In the genomic region with DNA sequence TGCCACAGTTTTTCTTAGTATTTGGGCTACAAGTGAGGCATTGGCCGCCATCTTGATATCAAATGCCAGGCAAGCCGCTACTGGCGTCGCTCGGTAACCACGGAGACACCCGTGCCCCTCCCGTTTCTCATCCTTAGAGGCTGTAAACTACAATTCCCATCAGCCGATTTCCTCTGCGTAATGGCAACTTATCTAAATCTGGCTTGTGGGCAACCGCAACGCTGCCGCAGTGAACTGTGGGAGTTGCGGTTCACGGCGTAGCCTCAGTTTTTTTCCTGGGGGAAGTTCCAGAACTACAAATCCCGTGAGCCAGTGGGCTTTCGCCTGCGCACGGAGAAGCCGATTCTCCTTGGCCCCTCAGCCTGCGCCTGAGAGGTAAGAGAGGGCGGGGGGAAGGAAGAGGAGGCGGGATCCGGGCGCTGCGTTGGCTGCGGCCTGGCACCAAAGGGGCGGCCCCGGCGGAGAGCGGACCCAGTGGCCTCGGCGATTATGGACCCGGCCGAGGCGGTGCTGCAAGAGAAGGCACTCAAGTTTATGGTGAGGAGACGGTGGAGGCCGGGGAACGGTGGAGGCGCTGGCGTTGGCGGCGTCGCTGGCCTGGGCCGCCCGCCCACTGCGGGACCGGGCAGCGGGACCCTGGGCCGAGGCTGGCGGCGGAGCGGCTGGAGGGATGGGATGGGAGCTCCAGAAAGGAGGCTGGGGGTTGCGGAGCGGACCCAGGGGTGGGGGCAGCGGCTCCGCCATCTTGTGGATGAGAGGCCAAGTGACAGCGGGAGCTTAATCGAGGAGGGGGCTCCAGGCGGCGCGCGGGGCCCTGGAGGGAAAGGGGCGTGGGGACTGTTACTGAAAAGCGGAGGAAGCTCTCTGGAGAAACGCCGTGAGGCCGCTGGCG, we compare ENCODE assay signal across 8 cellular contexts. TPM values are rescaled to one million over a fixed set of nuclear protein-coding genes. Genes with fewer than 3 reads are reported as not detected.
DNase-seq lines count a peak whose midpoint lies in the region; ATAC-seq and TF ChIP-seq lines count a peak whose summit lies in the region.

Gene BTRC, plus strand, starts transcription at position 474 of the 892 bp plus-strand sequence. Its CDS starts 16 bp downstream, at position 490.

- H3K4me3 Mint-ChIP-seq in activated T-cell treated with anti-CD3 and anti-CD28 coated beads, Interleukin-2, amount 50 U/mL, for 24 hours = peak within 1 kb of the TSS; percentile 91

- H3K27me3 Mint-ChIP-seq in activated T-cell treated with anti-CD3 and anti-CD28 coated beads, Interleukin-2, amount 50 U/mL, for 24 hours = peaks cover 12% of the 10 kb centered on the region

- H3K27ac Mint-ChIP-seq in activated T-cell treated with anti-CD3 and anti-CD28 coated beads, Interleukin-2, amount 50 U/mL, for 24 hours = peak within 1 kb of the TSS; percentile 98

- TF ChIP-seq CTCF in epithelial cell of proximal tubule (conservative IDR thresholded peaks at IDR 0.05; ENCODE audit: low read depth, low read length) = no peak

- peak; percentile 89 for ATAC-seq in GM21717 (IDR thresholded peaks at IDR 0.05; ENCODE audit: unreplicated experiment)

- peaks cover 24% of the 10 kb centered on the region for H3K36me3 Mint-ChIP-seq in activated T-cell treated with anti-CD3 and anti-CD28 coated beads, Interleukin-2, amount 50 U/mL, for 24 hours (ENCODE audit: low read depth)

- peak within 1 kb of the TSS; percentile 85 for H3K4me3 ChIP-seq in epithelial cell of proximal tubule (ENCODE audit: low read depth, low read length)

- peaks cover 31% of the 10 kb centered on the region for H3K4me1 Mint-ChIP-seq in activated T-cell treated with anti-CD3 and anti-CD28 coated beads, Interleukin-2, amount 50 U/mL, for 24 hours (ENCODE audit: low read depth)

- DNase-seq in DMS53 (lab: John Stamatoyannopoulos, UW) = peak; percentile 99
- peak; percentile 100 for DNase-seq in KBM-7
- peak; percentile 94 for DNase-seq in activated T-cell treated with anti-CD3 and anti-CD28 coated beads, Interleukin-2, amount 50 U/mL, for 24 hours
- peak; percentile 97 for DNase-seq in epithelial cell of proximal tubule (ENCODE audit: low read depth)
- peak; percentile 98 for DNase-seq in mucosa of gallbladder (ENCODE audit: low spot score)
- peak; percentile 84 to 93 for DNase-seq in stimulated activated CD8-positive, alpha-beta memory T cell treated with anti-CD3 and anti-CD28 coated beads, Interleukin-4, amount 100 ng/mL, for 4 hours (ENCODE audit: low read depth in 2 of 2, low spot score in 1 of 2)

- H3K9me3 Mint-ChIP-seq in activated T-cell treated with anti-CD3 and anti-CD28 coated beads, Interleukin-2, amount 50 U/mL, for 24 hours = no peaks in the 10 kb centered on the region

- in situ Hi-C loops in KBM-7 (cut with MboI; ENCODE audit: low pct_unique_long_range_greater_than_20kb, low sequenced_read_pairs) = no loop called here

TF ChIP-seq in PFSK-1, 5 proteins besides CTCF, POLR2A, EP300 and RAD21:
- TF ChIP-seq POLR2AphosphoS5 (IDR thresholded peaks at IDR 0.05; ENCODE audit: low read depth, low read length) (peak; percentile 82), TAF1 (IDR thresholded peaks at IDR 0.05; ENCODE audit: borderline replicate concordance, insufficient read depth, low read length) (peak; percentile 75; the same call in 1 of the 2 replicates), REST (IDR thresholded peaks at IDR 0.05; ENCODE audit: insufficient read depth in 1 of 2, low read depth in 2 of 2, low read length in 2 of 2) (peak in 1 of 2 experiments; percentile 29; a peak in 1 of 4 replicates), SIN3A (IDR thresholded peaks at IDR 0.05; ENCODE audit: borderline replicate concordance, insufficient read depth, low read length) (0 out of 2 replicates have a peak, but pooled peaks have one; percentile 15), FOXP2 (optimal IDR thresholded peaks at IDR 0.05; ENCODE audit: borderline replicate concordance, extremely low read depth, extremely low read length, insufficient read depth) (no peak)

RNA-seq across cellular contexts. Expression of gene BTRC, which starts in this region (rescaled TPM):
- 6.8 TPM for polyA plus RNA-seq in PFSK-1 (2012; ENCODE audit: insufficient read length, low read depth)
- total RNA-seq in epithelial cell of proximal tubule = 7.4 and 14.2 TPM in 2 replicates
- 31.0 TPM for total RNA-seq in mucosa of gallbladder

Comparison
In these comparisons a context has a peak if more than half of its experiments do, and no peak if none do; other contexts are left out.
1. Peak in every context shown above with its lines: DNase-seq, ATAC-seq and H3K4me3 ChIP-seq.